8 cellular contexts compared by ENCODE assay signal in genomic region chr20:13119583-13119982, GRCh38.
DNase-seq lines count a peak whose midpoint lies in the region; ATAC-seq and TF ChIP-seq lines count a peak whose summit lies in the region.
"Had no signal": no experiment of that assay in that cellular context is flagged by ENCODE, and none has a peak within 500 bp of the region (broad histone marks: within the 10 kb centered on the region; RNA-seq: fewer than 3 reads in every experiment).

No MANE protein-coding gene starts in this region.

- no peaks in the 10 kb centered on the region for H4K20me1 ChIP-seq in H9 (ENCODE audit: control insufficient read depth, insufficient read depth, insufficient read length)

- H3K27me3 ChIP-seq in H9 (ENCODE audit: insufficient read depth, low read length) = no peaks in the 10 kb centered on the region
- H3K27me3 ChIP-seq in body of pancreas = no peaks in the 10 kb centered on the region

- no peak overlapping the region for H3K4me2 ChIP-seq in H9 (ENCODE audit: insufficient read depth, insufficient read length, low read length)

- peaks cover 6% of the 10 kb centered on the region in 2 experiments for H3K4me1 Mint-ChIP-seq in H9

- no peak overlapping the region for H3K18ac ChIP-seq in H9 (ENCODE audit: insufficient read length, low read depth, low read length)

- no peaks in the 10 kb centered on the region for H3K9me3 Mint-ChIP-seq in H9

- ATAC-seq in body of pancreas = peak; percentile 78

- no peak overlapping the region for H3K4me3 Mint-ChIP-seq in H9

- H2AK5ac ChIP-seq in H9 (ENCODE audit: insufficient read length, low read length) = no peak overlapping the region

- no peak overlapping the region for H2BK120ac ChIP-seq in H9 (ENCODE audit: low read depth, low read length, poor library complexity, severe bottlenecking)

- no peak overlapping the region for H3T11ph ChIP-seq in H9 (ENCODE audit: low read length)

- H4K8ac ChIP-seq in H9 (replicated peaks; ENCODE audit: insufficient read length, low read depth, low read length) = no peak overlapping the region

- H3K27ac ChIP-seq in H9 (ENCODE audit: insufficient read length, low read depth, low read length) (no peak overlapping the region), body of pancreas (no peak overlapping the region)
- H3K27ac ChIP-seq: epithelial cell of prostate had no signal

- H3K4me1 ChIP-seq in H9 (ENCODE audit: insufficient read depth, low read length) (no peaks in the 10 kb centered on the region), body of pancreas (no peaks in the 10 kb centered on the region)

- H2AFZ ChIP-seq in H9 (ENCODE audit: low read length) = peak overlapping the region; percentile 42

- H3K27ac Mint-ChIP-seq in H9 = no peak overlapping the region

- H2BK12ac ChIP-seq in H9 (ENCODE audit: insufficient read length, low read depth, low read length) = no peak overlapping the region

- no peak overlapping the region for H3K14ac ChIP-seq in H9 (ENCODE audit: insufficient read depth, low read length)

- no peaks in the 10 kb centered on the region for H3K36me3 Mint-ChIP-seq in H9 (ENCODE audit: insufficient read depth in 1 of 3, low read depth in 3 of 3)

- H3K56ac ChIP-seq in H9 (ENCODE audit: insufficient read length, low read depth, low read length) = no peak overlapping the region

- H3K79me1 ChIP-seq in H9 (ENCODE audit: insufficient read depth, low read depth, low read length, poor library complexity, severe bottlenecking) = no peaks in the 10 kb centered on the region

- H4K91ac ChIP-seq in H9 (ENCODE audit: insufficient read length, low read depth, low read length) = no peak overlapping the region

- H3K23ac ChIP-seq in H9 (ENCODE audit: insufficient read length, low read depth, low read length) = no peak overlapping the region

- H3K4ac ChIP-seq in H9 (ENCODE audit: low read depth, low read length) = no peak overlapping the region

- POLR2A ChIA-PET in GM10248 (lab: Yijun Ruan, JAX) = no interaction called here

- H3K79me2 ChIP-seq in H9 (ENCODE audit: insufficient read depth, low read length) = no peaks in the 10 kb centered on the region

- H3K4me3 ChIP-seq in body of pancreas = no peak overlapping the region

- intact Hi-C loops in body of pancreas (cut with DNase I) = loop anchor here (5.0 kb wide), 1 partner anchor 143 kb away; no protein-coding TSS in a partner anchor

- H3K9me3 ChIP-seq in H9 (ENCODE audit: control insufficient read depth, low read depth, low read length) (no peaks in the 10 kb centered on the region), body of pancreas (no peaks in the 10 kb centered on the region)

- no peak overlapping the region for H2BK20ac ChIP-seq in H9 (ENCODE audit: low read depth, low read length, poor library complexity, severe bottlenecking)

- H2BK5ac ChIP-seq in H9 (ENCODE audit: insufficient read length, low read length) = no peak overlapping the region

- H3K9ac ChIP-seq in H9 (ENCODE audit: extremely low read depth, insufficient read length, low read length) = no peak overlapping the region

- CTCF ChIA-PET in GM10248 (lab: Yijun Ruan, JAX) = interaction anchor here (0.7 to 5.9 kb wide), 19 partner anchors 9 to 651 kb away, joined by 3 to 87 read pairs (median 4); no protein-coding TSS in a partner anchor

- no peak overlapping the region for H2BK15ac ChIP-seq in H9 (ENCODE audit: low read depth, low read length)

- DNase-seq in GM10248 (ENCODE audit: extremely low spot score) = peak; percentile 39
- DNase-seq in H9 = peak; percentile 52
- peak; percentile 33 for DNase-seq in MV-4-11 (lab: John Stamatoyannopoulos, UW)
- DNase-seq in SKM-1 (lab: John Stamatoyannopoulos, UW; ENCODE audit: unreplicated experiment) = peak; percentile 0
- DNase-seq in body of pancreas = peak; percentile 31 to 46 (median 36)
- peak; percentile 91 for DNase-seq in inferior parietal cortex (ENCODE audit: extremely low spot score)
- peak; percentile 9 for DNase-seq in stimulated activated CD4-positive, alpha-beta T cell treated with anti-CD3 and anti-CD28 coated beads, Interleukin-1b, Interleukin-23, amount 100 ng/mL, for 48 hours

- TF ChIP-seq POLR2A in body of pancreas (IDR thresholded peaks at IDR 0.05) = no peak

- no peaks in the 10 kb centered on the region for H3K23me2 ChIP-seq in H9 (ENCODE audit: insufficient read length, low read depth, low read length, poor library complexity, severe bottlenecking)

- no peaks in the 10 kb centered on the region for H3K36me3 ChIP-seq in body of pancreas (replicated peaks in 1 of 2; ENCODE audit: insufficient read depth in 1 of 2, low read depth in 2 of 2)

- no peaks in the 10 kb centered on the region; the same call in 1 of the 2 replicates for H3K27me3 Mint-ChIP-seq in H9 (ENCODE audit: low read depth)

- peak; percentile 93 for TF ChIP-seq CTCF in GM10248 (IDR thresholded peaks at IDR 0.05; ENCODE audit: control extremely low read depth, extremely low read depth, low read depth, missing control alignments)
- peak; percentile 88 for TF ChIP-seq CTCF in H9 (conservative IDR thresholded peaks at IDR 0.05)
- TF ChIP-seq CTCF in body of pancreas (IDR thresholded peaks at IDR 0.05) = peak; percentile 40 to 94 (median 89)

- no peak overlapping the region for H4K5ac ChIP-seq in H9 (ENCODE audit: insufficient read length, low read depth, low read length)

- WGBS in H9 (ENCODE audit: extremely low coverage, insufficient read length, low lambda C conversion rate) = no CpG with 5 or more reads among the region's 6 CpGs
- WGBS in body of pancreas, 2 donors = 16 to 18% methylated on average over 6 of the region's 6 CpGs

Comparison
In these comparisons a context has a peak if more than half of its experiments do, and no peak if none do; other contexts are left out.
1. DNase-seq: peak in every context shown above with its lines; median percentile 91 in inferior parietal cortex; 52 in H9; 39 in GM10248; 36 in body of pancreas; 33 in MV-4-11; 9 in stimulated activated CD4-positive, alpha-beta T cell treated with anti-CD3 and anti-CD28 coated beads, Interleukin-1b, Interleukin-23, amount 100 ng/mL, for 48 hours; 0 in SKM-1.